In the genomic region with DNA sequence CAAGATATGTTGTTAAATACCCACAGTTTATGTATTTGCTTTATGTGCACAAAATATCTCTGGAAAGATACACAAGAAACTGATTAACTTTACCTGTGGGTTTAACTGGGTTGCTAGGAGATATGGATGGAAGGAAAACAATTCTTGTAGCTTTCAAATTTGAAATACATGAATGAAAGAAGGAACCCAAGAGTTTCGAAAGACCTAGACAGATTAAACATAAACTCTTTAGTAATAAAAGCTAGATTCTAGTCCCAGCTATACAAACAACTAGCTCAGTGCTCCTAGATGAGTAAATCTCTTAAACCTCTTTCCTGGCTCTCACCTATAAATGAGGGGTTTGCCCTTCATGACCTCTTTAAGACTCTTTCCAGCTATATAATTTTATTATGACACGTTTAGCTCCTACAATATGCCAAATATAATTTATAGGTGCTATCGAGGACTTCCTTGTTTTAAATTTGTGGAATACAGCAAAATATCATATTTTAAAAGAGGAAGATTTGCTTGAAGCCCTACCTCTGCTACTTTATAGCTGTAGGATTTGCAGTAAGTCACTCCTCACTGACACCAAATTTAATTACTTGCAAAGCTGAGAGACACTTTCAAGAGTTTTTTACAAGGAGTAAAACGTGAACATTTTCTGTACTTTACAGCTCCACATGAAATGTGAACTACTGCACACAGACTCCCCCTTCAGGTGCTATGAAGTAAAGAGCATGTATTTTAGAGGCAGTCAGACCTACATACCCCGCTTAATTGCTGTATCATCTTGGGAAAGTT, we compare ENCODE assay signal across 8 cellular contexts. TPM values are rescaled to one million over a fixed set of nuclear protein-coding genes. Genes with fewer than 3 reads are reported as not detected.
DNase-seq lines count a peak whose midpoint lies in the region; ATAC-seq and TF ChIP-seq lines count a peak whose summit lies in the region.

No MANE protein-coding gene starts in this region.

- 5 to 25% methylated on average over 5 of the region's 5 CpGs for WGBS in sigmoid colon, 2 donors

- TF ChIP-seq POLR2A in sigmoid colon (IDR thresholded peaks at IDR 0.05) = no peak

- H3K4me3 ChIP-seq in Caco-2 (ENCODE audit: low read depth, low read length) (no peak overlapping the region), fibroblast of the aortic adventitia (ENCODE audit: low read depth, low read length) (no peak overlapping the region), sigmoid colon (no peak overlapping the region)

- H3K4me1 ChIP-seq in Caco-2 = peaks cover 36% of the 10 kb centered on the region
- H3K4me1 ChIP-seq in sigmoid colon = peaks cover 0 to 53% (median 47%) of the 10 kb centered on the region in 4 donors

- H3K9me3 ChIP-seq in Caco-2 (no peaks in the 10 kb centered on the region), sigmoid colon (no peaks in the 10 kb centered on the region)

- H3K4me1 Mint-ChIP-seq in Caco-2 (ENCODE audit: low read depth, unreplicated experiment) = peaks cover 2% of the 10 kb centered on the region
- H3K4me1 Mint-ChIP-seq in activated CD4-positive, alpha-beta memory T cell treated with anti-CD3 and anti-CD28 coated beads, Interleukin-2, amount 10 ng/mL, durations not matched to agents 7 days and 5 days = peaks cover 21% of the 10 kb centered on the region

- CTCF ChIA-PET in Caco-2 (lab: Charles Lee) = interaction anchor here (0.6 to 1.6 kb wide), 11 partner anchors 8 to 147 kb away, joined by 3 to 18 read pairs (median 4); no protein-coding TSS in a partner anchor
- CTCF ChIA-PET in activated CD4-positive, alpha-beta memory T cell treated with anti-CD3 and anti-CD28 coated beads, Interleukin-2, amount 10 ng/mL, durations not matched to agents 7 days and 5 days (lab: Charles Lee) = interaction anchor here (0.6 to 2.6 kb wide), 39 partner anchors 10 to 600 kb away, joined by 3 to 42 read pairs (median 4); no protein-coding TSS in a partner anchor

- POLR2A ChIA-PET in Caco-2 (lab: Charles Lee) = interaction anchor here (1.1 kb wide), 1 partner anchor 50 kb away, joined by 7 read pairs; no protein-coding TSS in a partner anchor
- POLR2A ChIA-PET in activated CD4-positive, alpha-beta memory T cell treated with anti-CD3 and anti-CD28 coated beads, Interleukin-2, amount 10 ng/mL, durations not matched to agents 7 days and 5 days (lab: Charles Lee) = interaction anchor here (0.7 to 1.3 kb wide), 2 partner anchors 12 to 30 kb away, joined by 3 to 5 read pairs; no protein-coding TSS in a partner anchor

- BruUV-seq in Caco-2 (replicated peaks; lab: Mats Ljungman, UMichigan) = no TSS peak

- no peak for TF ChIP-seq EP300 in sigmoid colon (IDR thresholded peaks at IDR 0.05)

- H3K36me3 Mint-ChIP-seq in Caco-2 (ENCODE audit: insufficient read depth, unreplicated experiment) = peaks cover 6% of the 10 kb centered on the region
- no peaks in the 10 kb centered on the region for H3K36me3 Mint-ChIP-seq in activated CD4-positive, alpha-beta memory T cell treated with anti-CD3 and anti-CD28 coated beads, Interleukin-2, amount 10 ng/mL, durations not matched to agents 7 days and 5 days (ENCODE audit: low read depth)

- H3K4me3 Mint-ChIP-seq in Caco-2 (ENCODE audit: unreplicated experiment) = no peak overlapping the region
- no peak overlapping the region for H3K4me3 Mint-ChIP-seq in activated CD4-positive, alpha-beta memory T cell treated with anti-CD3 and anti-CD28 coated beads, Interleukin-2, amount 10 ng/mL, durations not matched to agents 7 days and 5 days

- no peak overlapping the region for H3K27ac Mint-ChIP-seq in Caco-2 (ENCODE audit: unreplicated experiment)
- no peak overlapping the region for H3K27ac Mint-ChIP-seq in activated CD4-positive, alpha-beta memory T cell treated with anti-CD3 and anti-CD28 coated beads, Interleukin-2, amount 10 ng/mL, durations not matched to agents 7 days and 5 days

- no peak overlapping the region for H3K27ac ChIP-seq in sigmoid colon

- TF ChIP-seq CTCF in Caco-2 (IDR thresholded peaks at IDR 0.05; ENCODE audit: insufficient read depth in 1 of 2, low read depth in 1 of 2, low read length in 1 of 2, severe bottlenecking in 1 of 2, unreplicated experiment in 1 of 2) (peak; percentile 39 to 75), fibroblast of the aortic adventitia (IDR thresholded peaks at IDR 0.05; ENCODE audit: insufficient read depth, low read length) (peak; percentile 75), sigmoid colon (IDR thresholded peaks at IDR 0.05) (peak in 3 of 4 experiments; percentile 30 to 49 (median 47))

- H3K27me3 ChIP-seq in Caco-2 (replicated peaks; ENCODE audit: control insufficient read depth, insufficient read depth, low read length) (no peaks in the 10 kb centered on the region), sigmoid colon (no peaks in the 10 kb centered on the region)

- DNase-seq in Caco-2 (peak in 1 of 2 experiments; percentile 40), HT1080 (ENCODE audit: low read depth) (peak; percentile 18), SK-N-DZ (ENCODE audit: low spot score) (peak; percentile 42), fibroblast of the aortic adventitia (ENCODE audit: low read depth) (peak; percentile 66), sigmoid colon (no peak), hepatic stellate cell (ENCODE audit: low spot score) (no peak)
- DNase-seq in activated CD4-positive, alpha-beta memory T cell treated with anti-CD3 and anti-CD28 coated beads, Interleukin-2, amount 10 ng/mL, durations not matched to agents 7 days and 5 days = no peak

- no peaks in the 10 kb centered on the region for H3K27me3 Mint-ChIP-seq in Caco-2 (ENCODE audit: insufficient read depth, unreplicated experiment)
- no peaks in the 10 kb centered on the region for H3K27me3 Mint-ChIP-seq in activated CD4-positive, alpha-beta memory T cell treated with anti-CD3 and anti-CD28 coated beads, Interleukin-2, amount 10 ng/mL, durations not matched to agents 7 days and 5 days

- no peaks in the 10 kb centered on the region for H3K9me3 Mint-ChIP-seq in Caco-2 (ENCODE audit: unreplicated experiment)
- no peaks in the 10 kb centered on the region for H3K9me3 Mint-ChIP-seq in activated CD4-positive, alpha-beta memory T cell treated with anti-CD3 and anti-CD28 coated beads, Interleukin-2, amount 10 ng/mL, durations not matched to agents 7 days and 5 days

- peak; percentile 34 for ATAC-seq in GM19324 (IDR thresholded peaks at IDR 0.05; ENCODE audit: low FRiP score, unreplicated experiment)

- H3K36me3 ChIP-seq in Caco-2 (ENCODE audit: control insufficient read depth, insufficient read depth, low read length) (no peaks in the 10 kb centered on the region), sigmoid colon (no peaks in the 10 kb centered on the region)

- intact Hi-C loops in Caco-2 (cut with micrococcal nuclease; ENCODE audit: unreplicated experiment) (loop anchor here (1.0 to 5.0 kb wide), 2 partner anchors 50 to 64 kb away; no protein-coding TSS in a partner anchor), sigmoid colon (cut with DNase I) (no loop called here)

RNA-seq across cellular contexts. Expression of a gene that starts 50.7 kb away (rescaled TPM):
- total RNA-seq in Caco-2 (2022) = 86.2 and 94.7 TPM in 2 replicates
- 80.7 and 93.9 TPM in 2 replicates for total RNA-seq in HT1080 (2014; rRNA removed; shearing (Covaris generic))
- polyA plus RNA-seq in HT1080 (2015; cell fraction: cytosol; rRNA removed) = 105 and 114 TPM in 2 replicates
- polyA plus RNA-seq in HT1080 (2015; cell fraction: nucleus; rRNA removed) = 52.5 and 62.1 TPM in 2 replicates
- 36.1 and 39.2 TPM in 2 replicates for polyA plus RNA-seq in SK-N-DZ (2014; cell fraction: cytosol; rRNA removed)
- polyA plus RNA-seq in SK-N-DZ (2014; cell fraction: nucleus; rRNA removed) = 23.9 and 24.6 TPM in 2 replicates
- 83.0 and 95.6 TPM in 2 replicates for total RNA-seq in fibroblast of the aortic adventitia (ENCODE audit: low replicate concordance)
- total RNA-seq in sigmoid colon = 10 to 100 TPM; 31.1 to 48.5 (median 40.4) TPM
- polyA plus RNA-seq in sigmoid colon = 10 to 100 TPM; 15.5 to 27.3 (median 25.8) TPM
- 10 to 100 TPM; 55.7 to 58.5 TPM for total RNA-seq in activated CD4-positive, alpha-beta memory T cell treated with anti-CD3 and anti-CD28 coated beads, Interleukin-2, amount 10 ng/mL, durations not matched to agents 7 days and 5 days

Comparison
In these comparisons a context has a peak if more than half of its experiments do, and no peak if none do; other contexts are left out.
1. DNase-seq: peak in HT1080 (single experiment), SK-N-DZ (single experiment) and fibroblast of the aortic adventitia (single experiment); none in sigmoid colon (single experiment), hepatic stellate cell (single experiment) and activated CD4-positive, alpha-beta memory T cell treated with anti-CD3 and anti-CD28 coated beads, Interleukin-2, amount 10 ng/mL, durations not matched to agents 7 days and 5 days (single experiment).
2. Peak in every context shown above with its lines, with median percentiles within 50 percentile points of each other: CTCF ChIP-seq.